1 cellular context compared by ENCODE assay signal in the genomic region with DNA sequence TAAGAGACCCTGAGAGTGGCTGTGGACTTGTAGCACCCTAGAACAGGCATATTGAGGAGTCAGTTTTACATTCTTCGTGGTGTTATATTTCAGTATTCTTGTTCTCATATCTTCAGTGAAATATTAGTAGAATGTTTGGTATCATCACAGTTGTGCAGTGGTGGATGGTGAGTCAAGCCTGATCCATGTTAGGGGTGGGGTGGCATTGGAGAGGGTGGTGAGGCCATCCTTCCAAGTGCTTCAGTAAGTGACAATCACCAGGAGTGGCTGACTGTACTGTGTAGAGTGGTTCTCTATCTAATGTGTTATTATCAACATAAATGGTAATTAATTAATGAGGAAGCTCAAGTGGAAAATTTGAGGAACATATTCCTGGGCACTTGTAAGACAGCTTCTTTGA.
TF ChIP-seq lines count a peak whose summit lies in the region.

No MANE protein-coding gene starts in this region.

TF ChIP-seq in IMR-90, 13 proteins besides CTCF, POLR2A, EP300 and RAD21 (continued from another document):
- no peak for TF ChIP-seq RCOR1 (IDR thresholded peaks at IDR 0.05; ENCODE audit: insufficient replicate concordance, low read length)
- TF ChIP-seq BHLHE40 (IDR thresholded peaks at IDR 0.05; ENCODE audit: low read depth, low read length), result no peak
- no peak for TF ChIP-seq MAZ (IDR thresholded peaks at IDR 0.05; ENCODE audit: borderline replicate concordance, low read depth, low read length)
- no peak for TF ChIP-seq NFE2L2 (IDR thresholded peaks at IDR 0.05; ENCODE audit: low read depth, low read length)
TF ChIP-seq in IMR-90: peak in this region for 0.
